Comparison of ENCODE assay signal across 8 cellular contexts in genomic region chr15:70763950-70764730, GRCh38. TPM values are rescaled to one million over a fixed set of nuclear protein-coding genes. Genes with fewer than 3 reads are reported as not detected.
DNase-seq lines count a peak whose midpoint lies in the region; ATAC-seq and TF ChIP-seq lines count a peak whose summit lies in the region.

No MANE protein-coding gene starts in this region.

- POLR2A ChIA-PET in HEK293 (lab: Yijun Ruan, JAX), result interaction anchor here (0.6 to 2.2 kb wide), 23 partner anchors 12 to 195 kb away, joined by 3 to 13 read pairs (median 4); no protein-coding TSS in a partner anchor
- POLR2A ChIA-PET in activated CD4-positive, alpha-beta memory T cell treated with anti-CD3 and anti-CD28 coated beads, Interleukin-2, amount 10 ng/mL, durations not matched to agents 7 days and 5 days (lab: Charles Lee), result no interaction called here

- DNase-seq in activated CD4-positive, alpha-beta memory T cell treated with anti-CD3 and anti-CD28 coated beads, Interleukin-2, amount 10 ng/mL, durations not matched to agents 7 days and 5 days, result no peak
- DNase-seq in iPS DF 6.9 (ENCODE audit: low read depth, low spot score) (no peak), smooth muscle cell (lab: John Stamatoyannopoulos, UW; ENCODE audit: unreplicated experiment) (no peak), NCI-H2081 treated with DMSO at 0.1 percent for 48 hours (lab: John Stamatoyannopoulos, UW) (no peak), MV-4-11 (lab: John Stamatoyannopoulos, UW) (no peak)

- H3K9me3 Mint-ChIP-seq in activated CD4-positive, alpha-beta memory T cell treated with anti-CD3 and anti-CD28 coated beads, Interleukin-2, amount 10 ng/mL, durations not matched to agents 7 days and 5 days, result no peaks in the 10 kb centered on the region

- H3K27ac Mint-ChIP-seq in activated CD4-positive, alpha-beta memory T cell treated with anti-CD3 and anti-CD28 coated beads, Interleukin-2, amount 10 ng/mL, durations not matched to agents 7 days and 5 days, result no peak overlapping the region

- no peak for TF ChIP-seq CTCF in HEK293 (tag by site-specific recombination; IDR thresholded peaks at IDR 0.05)
- no peak for TF ChIP-seq CTCF in smooth muscle cell (IDR thresholded peaks at IDR 0.05; ENCODE audit: borderline replicate concordance, insufficient read depth, poor library complexity, severe bottlenecking)

- H3K4me3 Mint-ChIP-seq in activated CD4-positive, alpha-beta memory T cell treated with anti-CD3 and anti-CD28 coated beads, Interleukin-2, amount 10 ng/mL, durations not matched to agents 7 days and 5 days, result peak overlapping the region; percentile 77

- H3K4me3 ChIP-seq in HEK293 (ENCODE audit: low read depth, low read length) (peak overlapping the region; percentile 52), iPS DF 6.9 (ENCODE audit: low read length) (peak overlapping the region; percentile 57; the same call in 1 of the 2 replicates), smooth muscle cell (peak overlapping the region; percentile 93)

- peak overlapping the region; percentile 93 for H3K4me2 ChIP-seq in smooth muscle cell

- peak overlapping the region; percentile 76 for H3K9ac ChIP-seq in smooth muscle cell (ENCODE audit: low read depth)

- whole genome bisulfite sequencing in iPS DF 6.9 (ENCODE audit: insufficient coverage, insufficient read length), result no CpG with 5 or more reads among the region's 17 CpGs
- 5% methylated on average over 17 of the region's 17 CpGs for WGBS in smooth muscle cell (ENCODE audit: low lambda C conversion rate)

- H3F3A ChIP-seq in smooth muscle cell (ENCODE audit: low read depth), result peaks cover 23% of the 10 kb centered on the region

- peaks cover 52% of the 10 kb centered on the region for H3K27me3 Mint-ChIP-seq in activated CD4-positive, alpha-beta memory T cell treated with anti-CD3 and anti-CD28 coated beads, Interleukin-2, amount 10 ng/mL, durations not matched to agents 7 days and 5 days

- CTCF ChIA-PET in HEK293 (lab: Yijun Ruan, JAX), result interaction anchor here (0.8 to 1.1 kb wide), 3 partner anchors 11 to 49 kb away, joined by 3 to 8 read pairs (median 3); no protein-coding TSS in a partner anchor
- CTCF ChIA-PET in activated CD4-positive, alpha-beta memory T cell treated with anti-CD3 and anti-CD28 coated beads, Interleukin-2, amount 10 ng/mL, durations not matched to agents 7 days and 5 days (lab: Charles Lee), result no interaction called here

- H3K4me1 ChIP-seq in HEK293 (ENCODE audit: control insufficient read depth, insufficient read depth, low read length) (peaks cover 54% of the 10 kb centered on the region), iPS DF 6.9 (ENCODE audit: control insufficient read depth, insufficient read depth, low read length) (no peaks in the 10 kb centered on the region), smooth muscle cell (ENCODE audit: low read depth) (peaks cover 41% of the 10 kb centered on the region)

- H3K9me3 ChIP-seq in HEK293 (ENCODE audit: control insufficient read depth, insufficient read depth, low read depth, low read length), result no peaks in the 10 kb centered on the region
- H3K9me3 ChIP-seq in iPS DF 6.9 (ENCODE audit: control insufficient read depth, insufficient read depth, low read length), result no peaks in the 10 kb centered on the region
- H3K9me3 ChIP-seq in smooth muscle cell (replicated peaks; ENCODE audit: low read depth), result no peaks in the 10 kb centered on the region

- no peak for ATAC-seq in GM21786 (IDR thresholded peaks at IDR 0.05; ENCODE audit: unreplicated experiment)
- ATAC-seq in GM18868 (IDR thresholded peaks at IDR 0.05; ENCODE audit: unreplicated experiment), result no peak

- peak overlapping the region; percentile 98 for H3K27ac ChIP-seq in HEK293 (ENCODE audit: extremely low read depth, low read depth, low read length)
- H3K27ac ChIP-seq in iPS DF 6.9 (ENCODE audit: low read length), result no peak overlapping the region
- H3K27ac ChIP-seq in smooth muscle cell (ENCODE audit: low read depth), result peak overlapping the region; percentile 88

- peaks cover 34% of the 10 kb centered on the region for H4K20me1 ChIP-seq in smooth muscle cell (ENCODE audit: low read depth)

- no peaks in the 10 kb centered on the region for H3K27me3 ChIP-seq in iPS DF 6.9 (ENCODE audit: control insufficient read depth, insufficient read depth, low read length)
- H3K27me3 ChIP-seq in smooth muscle cell (ENCODE audit: low read depth), result no peaks in the 10 kb centered on the region

- H3K36me3 Mint-ChIP-seq in activated CD4-positive, alpha-beta memory T cell treated with anti-CD3 and anti-CD28 coated beads, Interleukin-2, amount 10 ng/mL, durations not matched to agents 7 days and 5 days (ENCODE audit: low read depth), result no peaks in the 10 kb centered on the region

- H3K36me3 ChIP-seq in HEK293 (ENCODE audit: control insufficient read depth in 2 of 2, insufficient read depth in 1 of 2, low read length in 2 of 2), result no peaks in the 10 kb centered on the region; a peak in 1 of 3 replicates
- H3K36me3 ChIP-seq in iPS DF 6.9 (ENCODE audit: control insufficient read depth, insufficient read depth, low read length), result no peaks in the 10 kb centered on the region
- H3K36me3 ChIP-seq in smooth muscle cell (ENCODE audit: low read depth), result no peaks in the 10 kb centered on the region

- peaks cover 42% of the 10 kb centered on the region for H3K79me2 ChIP-seq in smooth muscle cell (ENCODE audit: low read depth)

- peaks cover 23% of the 10 kb centered on the region for H3K4me1 Mint-ChIP-seq in activated CD4-positive, alpha-beta memory T cell treated with anti-CD3 and anti-CD28 coated beads, Interleukin-2, amount 10 ng/mL, durations not matched to agents 7 days and 5 days

- H2AFZ ChIP-seq in smooth muscle cell (ENCODE audit: low read depth), result peak overlapping the region; percentile 53

TF ChIP-seq in HEK293, 187 proteins besides CTCF, POLR2A, EP300 and RAD21 (continues in another document):
- TF ChIP-seq HOXC10 (CRISPR knock-in tag; IDR thresholded peaks at IDR 0.05) (no peak), PRDM1 (tag by site-specific recombination; IDR thresholded peaks at IDR 0.05) (peak; percentile 51), GLI4 (tag by site-specific recombination; IDR thresholded peaks at IDR 0.05) (no peak), ZNF16 (tag by site-specific recombination; IDR thresholded peaks at IDR 0.05; ENCODE audit: low read depth) (no peak), BCL6B (tag by site-specific recombination; IDR thresholded peaks at IDR 0.05) (no peak), ELK4 (IDR thresholded peaks at IDR 0.05; ENCODE audit: borderline replicate concordance, low read depth, low read length) (no peak), MEIS1 (CRISPR knock-in tag; IDR thresholded peaks at IDR 0.05; ENCODE audit: borderline replicate concordance) (no peak), PRDM6 (tag by site-specific recombination; IDR thresholded peaks at IDR 0.05) (no peak; the same call in none of the 2 replicates), ZNF571 (tag by site-specific recombination; IDR thresholded peaks at IDR 0.05) (no peak), ZNF239 (tag by site-specific recombination; IDR thresholded peaks at IDR 0.05) (no peak), ZNF449 (tag by site-specific recombination; IDR thresholded peaks at IDR 0.05) (no peak), MYNN (tag by site-specific recombination; IDR thresholded peaks at IDR 0.05; ENCODE audit: borderline replicate concordance) (no peak)

RNA-seq across cellular contexts. Expression of gene UACA, which starts 0.8 kb away (rescaled TPM):
- total RNA-seq in activated CD4-positive, alpha-beta memory T cell treated with anti-CD3 and anti-CD28 coated beads, Interleukin-2, amount 10 ng/mL, durations not matched to agents 7 days and 5 days, result 1 to 10 TPM in 1 of 2 experiments, under 1 TPM in 1; 0.58 to 1.3 TPM
- 109 and 121 TPM in 2 replicates for total RNA-seq in smooth muscle cell
- polyA plus RNA-seq in smooth muscle cell, result 147 and 153 TPM in 2 replicates

Comparison
In these comparisons a context has a peak if more than half of its experiments do, and no peak if none do; other contexts are left out.
1. RNA of gene UACA, which starts 0.8 kb away (total RNA-seq): 109 to 121 TPM in smooth muscle cell; 0.58 to 1.3 TPM in activated CD4-positive, alpha-beta memory T cell treated with anti-CD3 and anti-CD28 coated beads, Interleukin-2, amount 10 ng/mL, durations not matched to agents 7 days and 5 days; every median in the first group is over 10 times any median in the second.
2. Peak in every context shown above with its lines, with median percentiles within 50 percentile points of each other: H3K4me3 ChIP-seq.